Comparison of ENCODE assay signal across 8 cellular contexts in the genomic region with DNA sequence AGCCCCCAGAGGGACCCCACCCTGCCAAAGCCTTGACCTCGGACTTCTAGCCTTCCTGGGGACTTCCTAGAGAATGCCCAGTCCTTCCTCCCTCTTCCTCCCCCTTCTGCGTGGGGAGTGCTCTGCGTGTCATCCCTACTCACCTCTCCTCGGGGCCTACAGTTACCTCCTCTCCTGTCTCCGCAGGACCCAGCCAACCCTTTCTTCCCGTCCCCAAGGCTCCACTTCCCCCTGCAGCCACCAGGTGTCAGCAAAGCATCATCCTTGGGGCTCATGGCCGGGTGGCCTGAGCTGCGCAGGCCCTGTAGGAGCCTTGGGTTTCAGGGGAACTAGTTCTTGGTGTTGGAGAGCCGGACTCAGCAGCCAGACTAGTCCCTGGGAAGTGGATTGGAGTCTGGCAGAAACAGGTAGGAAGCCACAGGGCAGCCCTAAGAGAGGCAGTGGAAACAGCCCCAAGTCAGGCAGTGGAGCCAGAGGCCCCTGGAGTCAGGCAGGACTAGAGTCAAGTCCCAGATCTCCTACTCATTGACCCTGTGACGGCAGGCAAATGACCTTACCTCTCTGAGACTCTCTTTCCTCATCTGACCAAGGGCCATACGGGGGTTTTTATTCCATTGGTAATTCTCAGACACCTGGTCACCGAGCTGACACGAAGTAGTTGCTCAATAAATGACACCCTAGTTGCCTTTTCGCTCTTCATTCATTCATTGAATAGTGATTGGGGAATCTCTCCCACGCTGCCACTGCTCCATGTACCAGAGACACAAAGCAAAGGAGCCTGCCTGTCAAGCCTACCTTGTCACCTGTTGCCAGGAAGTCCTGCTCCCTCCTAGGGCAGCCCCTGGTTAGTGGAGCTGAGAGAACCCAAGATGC.
DNase-seq lines count a peak whose midpoint lies in the region; ATAC-seq and TF ChIP-seq lines count a peak whose summit lies in the region.
"Not testable (repeated sequence)": the region's sequence is repeated elsewhere in the genome, so short reads cannot be mapped to it uniquely, and the experiment has no call there.

No MANE protein-coding gene starts in this region.

- H3K4me1 ChIP-seq in Peyer's patch, lower lobe of right lung: not testable (repeated sequence)

- not testable (repeated sequence) for H3K27ac ChIP-seq in Peyer's patch, lower lobe of right lung

- not testable (repeated sequence) for TF ChIP-seq POLR2A in Peyer's patch (IDR thresholded peaks at IDR 0.05)

- peak; percentile 98 for TF ChIP-seq CTCF in BJ (IDR thresholded peaks at IDR 0.05; ENCODE audit: insufficient read depth, low read depth, low read length)
- TF ChIP-seq CTCF in GM20000 (IDR thresholded peaks at IDR 0.05; ENCODE audit: extremely low read depth, missing control alignments) = peak; percentile 97
- TF ChIP-seq CTCF in LNCaP clone FGC (IDR thresholded peaks at IDR 0.05; ENCODE audit: control insufficient read depth, extremely low read depth, insufficient read depth) = peak; percentile 99
- peak; percentile 89 to 98 (median 96) for TF ChIP-seq CTCF in Peyer's patch (IDR thresholded peaks at IDR 0.05)
- TF ChIP-seq CTCF in lower lobe of right lung (IDR thresholded peaks at IDR 0.05) = peak; percentile 98

- intact Hi-C loops in lower lobe of right lung (cut with DNase I) = not testable (repeated sequence)

- not testable (repeated sequence) for H3K9me3 Mint-ChIP-seq in effector memory CD8-positive, alpha-beta T cell

- not testable (repeated sequence) for H3K4me1 Mint-ChIP-seq in effector memory CD8-positive, alpha-beta T cell (ENCODE audit: low read depth in 2 of 2)

- H3K36me3 ChIP-seq in BJ (ENCODE audit: control insufficient read depth, insufficient read depth, low read length) (peaks cover 11% of the 10 kb centered on the region), Peyer's patch (peaks cover 0 to 35% (median 0%) of the 10 kb centered on the region in 3 donors), lower lobe of right lung (peaks cover 42% of the 10 kb centered on the region)

- H3K27me3 ChIP-seq in BJ (ENCODE audit: control insufficient read depth, insufficient read depth, low read length); Peyer's patch; lower lobe of right lung (ENCODE audit: low read depth): not testable (repeated sequence)

- POLR2A ChIA-PET in BJ (lab: Charles Lee) = not testable (repeated sequence)

- H3K4me3 ChIP-seq in BJ (ENCODE audit: low read depth, low read length); LNCaP clone FGC (ENCODE audit: low read depth, low read length); Peyer's patch; lower lobe of right lung: not testable (repeated sequence)

- not testable (repeated sequence) for H3K27me3 Mint-ChIP-seq in effector memory CD8-positive, alpha-beta T cell

- peak overlapping the region in 1 of 2 donors; percentile 4 for H3K27ac Mint-ChIP-seq in effector memory CD8-positive, alpha-beta T cell

- ATAC-seq in effector memory CD8-positive, alpha-beta T cell (replicated peaks) = peak; percentile 85
- ATAC-seq in lower lobe of right lung = peak; percentile 94 to 95

- H3K36me3 Mint-ChIP-seq in effector memory CD8-positive, alpha-beta T cell (ENCODE audit: insufficient read depth) = peaks cover 37% of the 10 kb centered on the region

- CTCF ChIA-PET in BJ (lab: Yijun Ruan, JAX) = interaction anchor here (0.6 to 3.3 kb wide), 25 partner anchors 11 to 1742 kb away, joined by 3 to 40 read pairs (median 4); no protein-coding TSS in a partner anchor

- H3K9me3 ChIP-seq in Peyer's patch, lower lobe of right lung: not testable (repeated sequence)

- not testable (repeated sequence) for H3K4me3 Mint-ChIP-seq in effector memory CD8-positive, alpha-beta T cell

- DNase-seq in BJ (ENCODE audit: low read depth); LNCaP clone FGC (ENCODE audit: low read depth): not testable (repeated sequence)
- DNase-seq in GM20000 (ENCODE audit: low spot score) (peak; percentile 84), Peyer's patch (peak; percentile 67 to 85 (median 83)), lower lobe of right lung (peak; percentile 80)
- DNase-seq in activated CD8-positive, alpha-beta memory T cell treated with anti-CD3 and anti-CD28 coated beads, Interleukin-2, amount 50 U/mL, for 48 hours = peak; percentile 91
- peak; percentile 63 to 72 (median 64) for DNase-seq in effector memory CD8-positive, alpha-beta T cell
- peak; percentile 74 for DNase-seq in stimulated activated CD4-positive, alpha-beta T cell treated with anti-CD3 and anti-CD28 coated beads, Interleukin-4, amount 100 ng/mL, for 1 hour
